8 cellular contexts compared by ENCODE assay signal in genomic region chr12:117850048-117850447, GRCh38.
A peak's percentile ranks its signal among the peaks of the same experiment; 100 is the strongest.
DNase-seq lines count a peak whose midpoint lies in the region; ATAC-seq and TF ChIP-seq lines count a peak whose summit lies in the region.

No MANE protein-coding gene starts in this region.

- peaks cover 48% of the 10 kb centered on the region for H3K27me3 Mint-ChIP-seq in mesothelial cell of epicardium (ENCODE audit: low read depth)

- TF ChIP-seq CTCF in GM13976 (IDR thresholded peaks at IDR 0.05; ENCODE audit: borderline replicate concordance, control extremely low read depth, extremely low read depth, insufficient read depth, missing control alignments): peak; percentile 65
- TF ChIP-seq CTCF in mesothelial cell of epicardium (IDR thresholded peaks at IDR 0.05; ENCODE audit: unreplicated experiment): peak; percentile 96

- in situ Hi-C loops in GM13976 (cut with MboI; ENCODE audit: low sequenced_read_pairs, unreplicated experiment): no loop called here

- peaks cover 4% of the 10 kb centered on the region for H3K9me3 Mint-ChIP-seq in mesothelial cell of epicardium

- no peak for ATAC-seq in HG03135 (IDR thresholded peaks at IDR 0.05; ENCODE audit: unreplicated experiment)
- no peak for ATAC-seq in HG03442 (IDR thresholded peaks at IDR 0.05; ENCODE audit: unreplicated experiment)

- no peaks in the 10 kb centered on the region for H3K36me3 Mint-ChIP-seq in mesothelial cell of epicardium

- no peak overlapping the region for H3K27ac Mint-ChIP-seq in mesothelial cell of epicardium

- no peaks in the 10 kb centered on the region for H3K4me1 Mint-ChIP-seq in mesothelial cell of epicardium

- DNase-seq in CD1c-positive myeloid dendritic cell (ENCODE audit: extremely low spot score) (peak; percentile 30), GM13976 (ENCODE audit: low spot score) (peak; percentile 65), NCI-H2227 treated with DMSO at 0.1 percent for 48 hours (lab: John Stamatoyannopoulos, UW) (peak; percentile 46), cerebellum (ENCODE audit: low spot score) (peak; percentile 69), mesothelial cell of epicardium (ENCODE audit: low spot score in 2 of 2, unreplicated experiment in 2 of 2) (peak in 1 of 2 experiments; percentile 43), activated gamma-delta T cell (lab: John Stamatoyannopoulos, UW) (no peak)

- H3K4me3 Mint-ChIP-seq in mesothelial cell of epicardium: no peak overlapping the region
